ENCODE assay signal across 19 cellular contexts in the genomic region with DNA sequence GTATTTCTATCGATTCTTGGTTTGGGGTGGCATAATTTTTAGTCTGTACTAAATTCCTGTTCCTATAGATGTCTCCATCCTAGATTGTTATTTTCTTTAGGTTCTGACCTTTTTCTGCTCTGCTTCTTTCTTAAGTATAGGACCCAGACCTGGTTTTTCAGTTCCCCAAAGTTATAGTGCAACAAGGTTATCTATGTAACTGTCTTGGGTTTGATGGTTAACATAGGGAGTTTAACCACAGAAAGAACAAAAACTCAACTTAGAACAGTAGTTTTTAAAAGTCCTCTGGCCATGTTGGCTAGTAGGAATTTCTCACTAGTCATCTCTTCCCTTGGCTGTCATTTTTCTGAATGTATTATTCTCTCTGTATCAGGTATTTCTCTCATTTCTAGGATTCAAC. TPM values are rescaled to one million over a fixed set of nuclear protein-coding genes. Genes with fewer than 3 reads are reported as not detected.
DNase-seq lines count a peak whose midpoint lies in the region; ATAC-seq and TF ChIP-seq lines count a peak whose summit lies in the region.
"Had no signal": no experiment of that assay in that cellular context is flagged by ENCODE, and none has a peak within 500 bp of the region (broad histone marks: within the 10 kb centered on the region; RNA-seq: fewer than 3 reads in every experiment).

No MANE protein-coding gene starts in this region.

- no peaks in the 10 kb centered on the region for H3K36me3 ChIP-seq in Karpas-422 (ENCODE audit: insufficient read depth, low read length)
- H3K36me3 ChIP-seq in SK-N-SH (replicated peaks in 1 of 2; ENCODE audit: control insufficient read depth in 1 of 2, insufficient read depth in 2 of 2, low read length in 1 of 2) = no peaks in the 10 kb centered on the region
- H3K36me3 ChIP-seq in heart right ventricle = no peaks in the 10 kb centered on the region
- H3K36me3 ChIP-seq: prostate gland had no signal

- no peaks in the 10 kb centered on the region for H3K9me3 ChIP-seq in Karpas-422 (ENCODE audit: low read length)
- no peaks in the 10 kb centered on the region for H3K9me3 ChIP-seq in SK-N-SH
- H3K9me3 ChIP-seq in heart right ventricle = no peaks in the 10 kb centered on the region
- H3K9me3 ChIP-seq: prostate gland had no signal

- DNase-seq in Karpas-422 = no peak
- DNase-seq in SK-N-SH = no peak
- DNase-seq in heart right ventricle = no peak
- DNase-seq: activated CD4-positive, alpha-beta T cell treated with anti-CD3 and anti-CD28 coated beads for 48 hours; activated gamma-delta T cell; DMS79; effector CD4-positive, alpha-beta T cell; foreskin fibroblast; NCI-H2171; OCI-M1; stimulated activated CD4-positive, alpha-beta T cell treated with anti-CD3 and anti-CD28 coated beads, Interleukin-2, amount 100 ng/mL, for 24 hours; SW 1271 had no signal

- no peak for TF ChIP-seq EP300 in SK-N-SH (IDR thresholded peaks at IDR 0.05; ENCODE audit: borderline replicate concordance in 1 of 2, low read depth in 1 of 2, low read length in 1 of 2)

- H2AFZ ChIP-seq in Karpas-422 (ENCODE audit: low read length) (no peak overlapping the region), SK-N-SH (ENCODE audit: low read depth) (no peak overlapping the region)

- CTCF ChIA-PET in SK-N-SH (lab: Yijun Ruan, JAX) = no interaction called here

- H3K9ac ChIP-seq in Karpas-422 (ENCODE audit: low read length) (no peak overlapping the region), SK-N-SH (no peak overlapping the region)

- H3K79me2 ChIP-seq in Karpas-422 (ENCODE audit: low read length) = no peaks in the 10 kb centered on the region
- H3K79me2 ChIP-seq in SK-N-SH (ENCODE audit: insufficient read depth) = no peaks in the 10 kb centered on the region

- ATAC-seq in GM18511 (IDR thresholded peaks at IDR 0.05; ENCODE audit: unreplicated experiment) (peak; percentile 94), GM21367 (IDR thresholded peaks at IDR 0.05; ENCODE audit: unreplicated experiment) (peak; percentile 88), HG02885 (IDR thresholded peaks at IDR 0.05; ENCODE audit: poor library complexity, unreplicated experiment) (peak; percentile 92), HG03520 (IDR thresholded peaks at IDR 0.05; ENCODE audit: unreplicated experiment) (peak; percentile 89), heart right ventricle (no peak), SK-N-SH treated with all-trans-retinoic acid at 6 μM for 48 hours (no peak)
- ATAC-seq: stimulated activated effector memory CD8-positive, alpha-beta T cell treated with anti-CD3 and anti-CD28 coated beads, Interleukin-12 subunit alpha, Interleukin-12 subunit beta, amount 100 ng/mL, for 72 hours had no signal

- TF ChIP-seq CTCF in SK-N-SH (IDR thresholded peaks at IDR 0.05) (no peak), heart right ventricle (IDR thresholded peaks at IDR 0.05) (no peak)

- H3K4me3 ChIP-seq in Karpas-422 (ENCODE audit: low read length) (no peak overlapping the region), SK-N-SH (ENCODE audit: low read depth in 2 of 2, low read length in 1 of 2) (no peak overlapping the region), heart right ventricle (no peak overlapping the region)
- H3K4me3 ChIP-seq: prostate gland had no signal

- H3K27me3 ChIP-seq in Karpas-422 (ENCODE audit: low read length) (peaks cover 5% of the 10 kb centered on the region; the same call in 1 of the 2 replicates), SK-N-SH (ENCODE audit: insufficient read depth) (no peaks in the 10 kb centered on the region), heart right ventricle (no peaks in the 10 kb centered on the region)

- H3K27ac ChIP-seq in Karpas-422 (ENCODE audit: low read length) = no peak overlapping the region
- no peak overlapping the region for H3K27ac ChIP-seq in SK-N-SH (ENCODE audit: low read depth in 2 of 2, low read length in 1 of 2)
- no peak overlapping the region for H3K27ac ChIP-seq in heart right ventricle
- H3K27ac ChIP-seq: prostate gland had no signal

- H4K20me1 ChIP-seq in Karpas-422 (ENCODE audit: insufficient read depth, low read depth, low read length) = no peaks in the 10 kb centered on the region
- H4K20me1 ChIP-seq in SK-N-SH (ENCODE audit: insufficient read depth) = no peaks in the 10 kb centered on the region

- intact Hi-C loops in heart right ventricle (cut with DNase I) = no loop called here

- H3K9me2 ChIP-seq in Karpas-422 (replicated peaks; ENCODE audit: insufficient read depth, low read length) (no peaks in the 10 kb centered on the region; the same call in 1 of the 2 replicates), SK-N-SH (no peaks in the 10 kb centered on the region)

- TF ChIP-seq RAD21 in SK-N-SH (IDR thresholded peaks at IDR 0.05; ENCODE audit: low read length) = no peak

- 25% methylated on average over 1 of the region's 1 CpG for WGBS in SK-N-SH (ENCODE audit: low lambda C conversion rate)
- WGBS in heart right ventricle, 2 donors = 92 to 95% methylated on average over 1 of the region's 1 CpG

- no peaks in the 10 kb centered on the region for H3F3A ChIP-seq in SK-N-SH (replicated peaks; ENCODE audit: insufficient read depth)

- H3K4me1 ChIP-seq in Karpas-422 (ENCODE audit: low read length) = no peaks in the 10 kb centered on the region
- no peaks in the 10 kb centered on the region for H3K4me1 ChIP-seq in SK-N-SH (ENCODE audit: control insufficient read depth in 1 of 2, insufficient read depth in 2 of 2, low read depth in 1 of 2, low read length in 1 of 2)
- no peaks in the 10 kb centered on the region for H3K4me1 ChIP-seq in heart right ventricle
- H3K4me1 ChIP-seq: prostate gland had no signal

- POLR2A ChIA-PET in SK-N-SH (lab: Yijun Ruan, JAX) = no interaction called here

- no peak overlapping the region for H3K4me2 ChIP-seq in Karpas-422 (ENCODE audit: low read depth, low read length, poor library complexity, severe bottlenecking)
- no peak overlapping the region for H3K4me2 ChIP-seq in SK-N-SH

TF ChIP-seq in SK-N-SH, 30 proteins besides CTCF, POLR2A, EP300 and RAD21 (continues in another document):
- TF ChIP-seq POLR2AphosphoS5 (IDR thresholded peaks at IDR 0.05; ENCODE audit: low read depth, low read length) (no peak), NFIC (IDR thresholded peaks at IDR 0.05; ENCODE audit: borderline replicate concordance) (no peak), MXI1 (IDR thresholded peaks at IDR 0.05; ENCODE audit: low read depth, low read length) (no peak), CHD2 (IDR thresholded peaks at IDR 0.05; ENCODE audit: low read length, partially characterized antibody) (no peak), YY1 (IDR thresholded peaks at IDR 0.05; ENCODE audit: low read depth) (no peak), TAF1 (IDR thresholded peaks at IDR 0.05; ENCODE audit: borderline replicate concordance, low read depth, low read length) (no peak), FOSL2 (IDR thresholded peaks at IDR 0.05; ENCODE audit: borderline replicate concordance, low read depth) (no peak), TEAD4 (IDR thresholded peaks at IDR 0.05; ENCODE audit: borderline replicate concordance, insufficient read depth) (no peak), GABPA (IDR thresholded peaks at IDR 0.05; ENCODE audit: low read depth) (no peak), GATA2 (CRISPR knock-in tag; IDR thresholded peaks at IDR 0.05) (no peak), FOXJ3 (CRISPR knock-in tag; IDR thresholded peaks at IDR 0.05) (no peak), NRF1 (IDR thresholded peaks at IDR 0.05; ENCODE audit: low read depth, low read length) (no peak), SIN3A (IDR thresholded peaks at IDR 0.05; ENCODE audit: borderline replicate concordance, low read depth, low read length) (no peak)
- TF ChIP-seq, protein P1, sequence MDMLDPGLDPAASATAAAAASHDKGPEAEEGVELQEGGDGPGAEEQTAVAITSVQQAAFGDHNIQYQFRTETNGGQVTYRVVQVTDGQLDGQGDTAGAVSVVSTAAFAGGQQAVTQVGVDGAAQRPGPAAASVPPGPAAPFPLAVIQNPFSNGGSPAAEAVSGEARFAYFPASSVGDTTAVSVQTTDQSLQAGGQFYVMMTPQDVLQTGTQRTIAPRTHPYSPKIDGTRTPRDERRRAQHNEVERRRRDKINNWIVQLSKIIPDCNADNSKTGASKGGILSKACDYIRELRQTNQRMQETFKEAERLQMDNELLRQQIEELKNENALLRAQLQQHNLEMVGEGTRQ (IDR thresholded peaks at IDR 0.05; ENCODE audit: borderline replicate concordance, low read depth, low read length) = no peak

TF ChIP-seq in SK-N-SH treated with all-trans-retinoic acid at 6 μM for 48 hours, 23 proteins besides CTCF, POLR2A, EP300 and RAD21 (continues in another document):
- TF ChIP-seq, protein P2, sequence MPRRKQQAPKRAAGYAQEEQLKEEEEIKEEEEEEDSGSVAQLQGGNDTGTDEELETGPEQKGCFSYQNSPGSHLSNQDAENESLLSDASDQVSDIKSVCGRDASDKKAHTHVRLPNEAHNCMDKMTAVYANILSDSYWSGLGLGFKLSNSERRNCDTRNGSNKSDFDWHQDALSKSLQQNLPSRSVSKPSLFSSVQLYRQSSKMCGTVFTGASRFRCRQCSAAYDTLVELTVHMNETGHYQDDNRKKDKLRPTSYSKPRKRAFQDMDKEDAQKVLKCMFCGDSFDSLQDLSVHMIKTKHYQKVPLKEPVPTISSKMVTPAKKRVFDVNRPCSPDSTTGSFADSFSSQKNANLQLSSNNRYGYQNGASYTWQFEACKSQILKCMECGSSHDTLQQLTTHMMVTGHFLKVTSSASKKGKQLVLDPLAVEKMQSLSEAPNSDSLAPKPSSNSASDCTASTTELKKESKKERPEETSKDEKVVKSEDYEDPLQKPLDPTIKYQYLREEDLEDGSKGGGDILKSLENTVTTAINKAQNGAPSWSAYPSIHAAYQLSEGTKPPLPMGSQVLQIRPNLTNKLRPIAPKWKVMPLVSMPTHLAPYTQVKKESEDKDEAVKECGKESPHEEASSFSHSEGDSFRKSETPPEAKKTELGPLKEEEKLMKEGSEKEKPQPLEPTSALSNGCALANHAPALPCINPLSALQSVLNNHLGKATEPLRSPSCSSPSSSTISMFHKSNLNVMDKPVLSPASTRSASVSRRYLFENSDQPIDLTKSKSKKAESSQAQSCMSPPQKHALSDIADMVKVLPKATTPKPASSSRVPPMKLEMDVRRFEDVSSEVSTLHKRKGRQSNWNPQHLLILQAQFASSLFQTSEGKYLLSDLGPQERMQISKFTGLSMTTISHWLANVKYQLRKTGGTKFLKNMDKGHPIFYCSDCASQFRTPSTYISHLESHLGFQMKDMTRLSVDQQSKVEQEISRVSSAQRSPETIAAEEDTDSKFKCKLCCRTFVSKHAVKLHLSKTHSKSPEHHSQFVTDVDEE (CRISPR knock-in tag; IDR thresholded peaks at IDR 0.05) = no peak

RNA-seq across cellular contexts. Expression of a gene that starts 38.8 kb away (rescaled TPM):
- 37.2 and 140 TPM in 2 replicates for total RNA-seq in Karpas-422 (2014; rRNA removed; shearing (Covaris generic); ENCODE audit: low replicate concordance)
- 19.4 and 37.4 TPM in 2 replicates for polyA plus RNA-seq in SK-N-SH (2012; rRNA removed)
- 30.3 and 35.3 TPM in 2 replicates for polyA plus RNA-seq in SK-N-SH (2012; cell fraction: cytosol; rRNA removed)
- polyA plus RNA-seq in SK-N-SH (2012; cell fraction: nucleus; rRNA removed) = 10.5 and 16.5 TPM in 2 replicates
- 1 to 10 TPM; 1.2 to 3.3 (median 1.9) TPM for total RNA-seq in heart right ventricle
- polyA plus RNA-seq in heart right ventricle = under 1 TPM; 0.59 to 0.65 TPM

Comparison
In these comparisons a context has a peak if more than half of its experiments do, and no peak if none do; other contexts are left out.
1. ATAC-seq: peak in GM18511 (single experiment), GM21367 (single experiment), HG02885 (single experiment) and HG03520 (single experiment); none in heart right ventricle (0 of 8) and SK-N-SH treated with all-trans-retinoic acid at 6 μM for 48 hours (single experiment).